In the genomic region with DNA sequence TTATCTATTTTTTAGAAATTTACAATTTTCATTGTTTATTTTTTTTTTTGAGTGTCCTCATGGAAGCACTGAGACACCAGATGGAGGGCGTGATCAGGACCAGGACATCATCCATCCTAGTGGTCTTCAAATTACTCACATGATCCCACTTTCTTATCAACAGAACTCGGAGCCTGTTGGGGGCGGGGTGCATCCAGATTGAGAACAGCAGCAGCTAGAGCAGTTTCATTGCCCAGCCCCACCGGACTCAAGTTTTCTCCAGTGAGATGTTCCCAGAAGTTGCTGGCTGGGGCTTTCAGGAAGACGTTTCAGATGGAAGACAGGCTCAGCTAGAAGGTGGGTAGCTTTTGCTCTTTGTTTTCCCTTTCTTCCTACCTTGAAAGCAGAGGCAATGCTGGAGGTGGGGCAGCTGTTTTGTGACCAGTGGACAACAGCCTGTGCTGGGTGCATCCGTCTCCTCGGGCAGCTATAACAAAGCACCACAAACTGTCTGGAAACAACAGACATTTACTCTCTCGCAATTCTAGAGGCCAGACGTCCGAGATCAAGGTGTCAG, we compare ENCODE assay signal across 7 cellular contexts.
"Had no signal": no experiment of that assay in that cellular context is flagged by ENCODE, and none has a peak within 500 bp of the region (broad histone marks: within the 10 kb centered on the region; RNA-seq: fewer than 3 reads in every experiment).

No MANE protein-coding gene starts in this region.

- DNase-seq: IMR-90, KBM-7, KG1 had no signal

- H3K4me1 Mint-ChIP-seq: IgD-negative memory B cell had no signal

- H3K4me3 ChIP-seq: K562 had no signal

- ATAC-seq: HepG2, K562 had no signal

- H3K27me3 Mint-ChIP-seq: IgD-negative memory B cell had no signal

- H3K27ac ChIP-seq: HL-60 had no signal

- H3K4me3 Mint-ChIP-seq: IgD-negative memory B cell had no signal

- H3K27ac Mint-ChIP-seq: IgD-negative memory B cell had no signal
